ENCODE assay signal across 13 cellular contexts in genomic region chr22:42256930-42257329, GRCh38.
"Had no signal": no experiment of that assay in that cellular context is flagged by ENCODE, and none has a peak within 500 bp of the region (broad histone marks: within the 10 kb centered on the region; RNA-seq: fewer than 3 reads in every experiment).

No MANE protein-coding gene starts in this region.

- H3K4me3 Mint-ChIP-seq: activated CD4-positive, alpha-beta memory T cell treated with anti-CD3 and anti-CD28 coated beads, Interleukin-2, amount 10 ng/mL, durations not matched to agents 7 days and 5 days; activated naive CD8-positive, alpha-beta T cell treated with anti-CD3 and anti-CD28 coated beads, Interleukin-2, amount 50 U/mL, for 24 hours had no signal

- DNase-seq: activated CD4-positive, alpha-beta memory T cell treated with anti-CD3 and anti-CD28 coated beads, Interleukin-2, amount 10 ng/mL, durations not matched to agents 7 days and 5 days; activated effector memory CD4-positive, alpha-beta T cell treated with anti-CD3 and anti-CD28 coated beads, Interleukin-2, amount 50 U/mL, for 16 hours; activated naive CD8-positive, alpha-beta T cell treated with anti-CD3 and anti-CD28 coated beads, Interleukin-2, amount 50 U/mL, for 24 hours; colonic mucosa; effector CD4-positive, alpha-beta T cell; gastrocnemius medialis; heart right ventricle; left ventricle myocardium inferior; posterior cingulate gyrus; SW 1271; uterus had no signal

- ATAC-seq: activated naive CD8-positive, alpha-beta T cell treated with anti-CD3 and anti-CD28 coated beads, Interleukin-2, amount 50 U/mL, for 24 hours; gastrocnemius medialis; heart right ventricle had no signal

- H3K27ac ChIP-seq: ascending aorta, colonic mucosa, gastrocnemius medialis, heart right ventricle, left ventricle myocardium inferior, uterus, VCaP had no signal

- H3K27ac Mint-ChIP-seq: activated CD4-positive, alpha-beta memory T cell treated with anti-CD3 and anti-CD28 coated beads, Interleukin-2, amount 10 ng/mL, durations not matched to agents 7 days and 5 days; activated naive CD8-positive, alpha-beta T cell treated with anti-CD3 and anti-CD28 coated beads, Interleukin-2, amount 50 U/mL, for 24 hours had no signal

- H3K36me3 ChIP-seq: ascending aorta, colonic mucosa, gastrocnemius medialis, heart right ventricle, left ventricle myocardium inferior, uterus had no signal

- H3K9me3 ChIP-seq: ascending aorta, colonic mucosa, gastrocnemius medialis, heart right ventricle, left ventricle myocardium inferior, uterus had no signal

- H3K4me3 ChIP-seq: ascending aorta, colonic mucosa, gastrocnemius medialis, heart right ventricle, left ventricle myocardium inferior, uterus had no signal

- H3K27me3 ChIP-seq: ascending aorta, colonic mucosa, gastrocnemius medialis, heart right ventricle, uterus had no signal

- H3K9me3 Mint-ChIP-seq: activated CD4-positive, alpha-beta memory T cell treated with anti-CD3 and anti-CD28 coated beads, Interleukin-2, amount 10 ng/mL, durations not matched to agents 7 days and 5 days; activated naive CD8-positive, alpha-beta T cell treated with anti-CD3 and anti-CD28 coated beads, Interleukin-2, amount 50 U/mL, for 24 hours had no signal

- H3K27me3 Mint-ChIP-seq: activated CD4-positive, alpha-beta memory T cell treated with anti-CD3 and anti-CD28 coated beads, Interleukin-2, amount 10 ng/mL, durations not matched to agents 7 days and 5 days; activated naive CD8-positive, alpha-beta T cell treated with anti-CD3 and anti-CD28 coated beads, Interleukin-2, amount 50 U/mL, for 24 hours had no signal

- H3K4me1 ChIP-seq: colonic mucosa, uterus had no signal
